8 cellular contexts compared by ENCODE assay signal in the genomic region with DNA sequence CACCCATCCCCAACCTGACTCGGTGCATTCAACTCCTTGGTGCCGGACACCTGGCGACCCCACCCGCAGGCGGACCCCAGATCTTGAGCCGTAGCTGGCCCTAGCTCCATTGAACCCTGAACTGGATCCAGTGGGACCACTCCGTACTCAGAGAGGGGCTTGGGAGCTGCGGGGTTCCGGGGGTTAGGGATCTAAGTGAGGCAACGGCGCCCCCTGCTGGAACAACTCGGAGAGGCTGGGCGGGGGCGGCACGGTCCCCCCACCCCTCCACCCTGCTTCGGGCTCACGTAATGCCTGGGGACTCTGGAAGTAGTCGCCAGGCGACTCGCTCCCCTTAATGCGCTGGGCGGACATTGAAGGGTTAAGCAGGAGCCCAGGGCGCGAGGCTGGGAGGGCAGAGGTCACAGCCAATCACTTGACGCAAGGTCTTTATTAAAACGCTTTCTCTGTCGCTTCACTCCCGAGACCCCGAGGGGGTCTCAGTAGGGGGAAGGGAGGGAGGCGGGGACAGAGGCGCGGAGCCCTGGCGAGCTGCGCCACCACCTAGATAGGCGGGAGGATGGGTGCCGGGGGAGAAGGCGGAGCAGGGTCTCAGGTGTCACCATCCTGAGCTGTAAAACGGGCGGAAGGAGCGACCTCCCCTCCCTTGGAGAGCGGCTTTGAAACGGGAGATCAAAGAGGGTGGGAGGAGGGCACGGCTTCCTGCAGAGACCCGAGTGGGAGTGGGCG. TPM values are rescaled to one million over a fixed set of nuclear protein-coding genes. Genes with fewer than 3 reads are reported as not detected.
A peak's percentile ranks its signal among the peaks of the same experiment; 100 is the strongest.
DNase-seq lines count a peak whose midpoint lies in the region; ATAC-seq and TF ChIP-seq lines count a peak whose summit lies in the region.

No MANE protein-coding gene starts in this region.

- ATAC-seq in stimulated activated memory B cell treated with anti-CD40 and anti-IgM and Interleukin-4, amounts not matched to agents 10 μg/mL and 1 μg/mL and 100 μg/mL, for 72 hours, result peak; percentile 73

- H3K27me3 Mint-ChIP-seq in endothelial cell (ENCODE audit: unreplicated experiment), result peaks cover 17% of the 10 kb centered on the region
- peaks cover 41% of the 10 kb centered on the region for H3K27me3 Mint-ChIP-seq in stimulated activated memory B cell treated with anti-CD40 and anti-IgM and Interleukin-4, amounts not matched to agents 10 μg/mL and 1 μg/mL and 100 μg/mL, for 72 hours

- H3K9me3 Mint-ChIP-seq in endothelial cell (ENCODE audit: unreplicated experiment), result no peaks in the 10 kb centered on the region
- no peaks in the 10 kb centered on the region for H3K9me3 Mint-ChIP-seq in stimulated activated memory B cell treated with anti-CD40 and anti-IgM and Interleukin-4, amounts not matched to agents 10 μg/mL and 1 μg/mL and 100 μg/mL, for 72 hours

- peak overlapping the region; percentile 78 for H3K4me3 Mint-ChIP-seq in endothelial cell (ENCODE audit: unreplicated experiment)
- peak overlapping the region; percentile 89 for H3K4me3 Mint-ChIP-seq in stimulated activated memory B cell treated with anti-CD40 and anti-IgM and Interleukin-4, amounts not matched to agents 10 μg/mL and 1 μg/mL and 100 μg/mL, for 72 hours

- H3K36me3 Mint-ChIP-seq in endothelial cell (ENCODE audit: low read depth, unreplicated experiment), result peaks cover 4% of the 10 kb centered on the region
- no peaks in the 10 kb centered on the region for H3K36me3 Mint-ChIP-seq in stimulated activated memory B cell treated with anti-CD40 and anti-IgM and Interleukin-4, amounts not matched to agents 10 μg/mL and 1 μg/mL and 100 μg/mL, for 72 hours

- H3K27ac Mint-ChIP-seq in endothelial cell (ENCODE audit: unreplicated experiment), result no peak overlapping the region
- H3K27ac Mint-ChIP-seq in stimulated activated memory B cell treated with anti-CD40 and anti-IgM and Interleukin-4, amounts not matched to agents 10 μg/mL and 1 μg/mL and 100 μg/mL, for 72 hours, result peak overlapping the region; percentile 65

- TF ChIP-seq CTCF in endothelial cell (IDR thresholded peaks at IDR 0.05; ENCODE audit: unreplicated experiment), result peak; percentile 94

- peaks cover 17% of the 10 kb centered on the region for H3K4me1 Mint-ChIP-seq in endothelial cell (ENCODE audit: unreplicated experiment)
- peaks cover 29% of the 10 kb centered on the region for H3K4me1 Mint-ChIP-seq in stimulated activated memory B cell treated with anti-CD40 and anti-IgM and Interleukin-4, amounts not matched to agents 10 μg/mL and 1 μg/mL and 100 μg/mL, for 72 hours

- DNase-seq in SIG-M5 treated with dmso at 0.1 percent for 504 hours (lab: John Stamatoyannopoulos, UW; ENCODE audit: unreplicated experiment), result peak; percentile 33
- no peak for DNase-seq in SIG-M5 (lab: John Stamatoyannopoulos, UW)
- DNase-seq in NCI-H510A (lab: John Stamatoyannopoulos, UW), result peak; percentile 87
- DNase-seq in activated CD8-positive, alpha-beta memory T cell treated with anti-CD3 and anti-CD28 coated beads, Interleukin-2, amount 50 U/mL, for 48 hours, result peak; percentile 94
- DNase-seq in endothelial cell (ENCODE audit: low spot score), result peak; percentile 71
- DNase-seq in myocyte (ENCODE audit: low read depth), result peak; percentile 55
- DNase-seq in kidney glomerular epithelial cell (lab: John Stamatoyannopoulos, UW), result no peak

RNA-seq across cellular contexts. Expression of a gene that starts 0.7 kb away (rescaled TPM):
- total RNA-seq in endothelial cell (ENCODE audit: unreplicated experiment) (9.5 TPM), myocyte (5.3 and 6.2 TPM in 2 replicates)
- polyA plus RNA-seq in myocyte (2012), result 6.0 TPM

RNA-seq across cellular contexts. Expression of a gene that starts 22.2 kb away (rescaled TPM):
- total RNA-seq in endothelial cell (ENCODE audit: unreplicated experiment), result 19.3 TPM
- total RNA-seq in myocyte, result 8.9 and 13.5 TPM in 2 replicates
- polyA plus RNA-seq in myocyte (2012), result 17.0 TPM

RNA-seq across cellular contexts. Expression of a gene that starts 22.5 kb away (rescaled TPM):
- total RNA-seq in endothelial cell (ENCODE audit: unreplicated experiment) (33.4 TPM), myocyte (12.8 and 19.7 TPM in 2 replicates)
- polyA plus RNA-seq in myocyte (2012), result 24.2 TPM

RNA-seq across cellular contexts. Expression of a gene that starts 28.9 kb away (rescaled TPM):
- total RNA-seq in endothelial cell (ENCODE audit: unreplicated experiment) (111 TPM), myocyte (1,770 and 2,264 TPM in 2 replicates)
- 834 TPM for polyA plus RNA-seq in myocyte (2012)

RNA-seq across cellular contexts. Expression of a gene that starts 34.8 kb away (rescaled TPM):
- total RNA-seq in endothelial cell (ENCODE audit: unreplicated experiment) (26.7 TPM), myocyte (60.6 and 65.6 TPM in 2 replicates)
- 107 TPM for polyA plus RNA-seq in myocyte (2012)

Comparison
In these comparisons a context has a peak if more than half of its experiments do, and no peak if none do; other contexts are left out.
1. DNase-seq: peak in SIG-M5 treated with dmso at 0.1 percent for 504 hours (single experiment), NCI-H510A (single experiment), activated CD8-positive, alpha-beta memory T cell treated with anti-CD3 and anti-CD28 coated beads, Interleukin-2, amount 50 U/mL, for 48 hours (single experiment), endothelial cell (single experiment) and myocyte (single experiment); none in SIG-M5 (single experiment) and kidney glomerular epithelial cell (single experiment).